In genomic region chr4:15451866-15452765, GRCh38 we compare ENCODE assay signal across 10 cellular contexts. TPM values are rescaled to one million over a fixed set of nuclear protein-coding genes. Genes with fewer than 3 reads are reported as not detected.
DNase-seq lines count a peak whose midpoint lies in the region; ATAC-seq, FAIRE-seq and TF ChIP-seq lines count a peak whose summit lies in the region.
"Had no signal": no experiment of that assay in that cellular context is flagged by ENCODE, and none has a peak within 500 bp of the region (broad histone marks: within the 10 kb centered on the region; RNA-seq: fewer than 3 reads in every experiment).

No MANE protein-coding gene starts in this region.

- no peak overlapping the region for H3K4me3 Mint-ChIP-seq in effector memory CD8-positive, alpha-beta T cell
- H3K4me3 Mint-ChIP-seq: stimulated activated naive CD8-positive, alpha-beta T cell treated with anti-CD3 and anti-CD28 coated beads, Interleukin-15, Interleukin-2, amounts not matched to agents 100 ng/mL and 50 ng/mL, for 24 hours had no signal

- no peaks in the 10 kb centered on the region for H3K27me3 Mint-ChIP-seq in effector memory CD8-positive, alpha-beta T cell
- H3K27me3 Mint-ChIP-seq: stimulated activated naive CD8-positive, alpha-beta T cell treated with anti-CD3 and anti-CD28 coated beads, Interleukin-15, Interleukin-2, amounts not matched to agents 100 ng/mL and 50 ng/mL, for 24 hours had no signal

- peak; percentile 93 for ATAC-seq in foreskin keratinocyte
- ATAC-seq in gastrocnemius medialis: peak; percentile 48 to 60
- no peak for ATAC-seq in HG03045 (IDR thresholded peaks at IDR 0.05; ENCODE audit: unreplicated experiment)
- no peak for ATAC-seq in effector memory CD8-positive, alpha-beta T cell (replicated peaks)

- no peak overlapping the region for H3K27ac ChIP-seq in foreskin keratinocyte
- H3K27ac ChIP-seq in gastrocnemius medialis: peak overlapping the region in 3 of 4 donors; percentile 27 to 60 (median 56)
- peak overlapping the region in 1 of 2 donors; percentile 30 for H3K27ac ChIP-seq in small intestine (ENCODE audit: low read depth in 1 of 2, low read length in 1 of 2)

- peak; percentile 92 for DNase-seq in ELR (ENCODE audit: low read depth)
- DNase-seq in SW 1271 (lab: John Stamatoyannopoulos, UW): peak; percentile 36 to 89
- peak; percentile 89 to 90 for DNase-seq in foreskin keratinocyte
- peak in 1 of 2 donors; percentile 44 for DNase-seq in gastrocnemius medialis
- no peak for DNase-seq in small intestine
- DNase-seq in NCI-H2029 (lab: John Stamatoyannopoulos, UW): no peak
- DNase-seq in effector memory CD8-positive, alpha-beta T cell: no peak

- no peaks in the 10 kb centered on the region for H3K4me1 Mint-ChIP-seq in effector memory CD8-positive, alpha-beta T cell (ENCODE audit: low read depth in 2 of 2)

- no peak overlapping the region for H3K27ac Mint-ChIP-seq in effector memory CD8-positive, alpha-beta T cell
- H3K27ac Mint-ChIP-seq: stimulated activated naive CD8-positive, alpha-beta T cell treated with anti-CD3 and anti-CD28 coated beads, Interleukin-15, Interleukin-2, amounts not matched to agents 100 ng/mL and 50 ng/mL, for 24 hours had no signal

- H3K9me3 ChIP-seq in gastrocnemius medialis (no peaks in the 10 kb centered on the region), small intestine (ENCODE audit: control insufficient read depth, low read depth) (no peaks in the 10 kb centered on the region)

- 47 to 74% (median 71%) methylated on average over 4 of the region's 4 CpGs for WGBS in small intestine, 3 donors

- TF ChIP-seq CTCF in foreskin keratinocyte (conservative IDR thresholded peaks at IDR 0.05) (no peak), gastrocnemius medialis (IDR thresholded peaks at IDR 0.05 in 4 of 5, conservative IDR thresholded peaks at IDR 0.05 in 1 of 5) (no peak)

- TF ChIP-seq POLR2A in gastrocnemius medialis (IDR thresholded peaks at IDR 0.05): no peak

- H3K4me3 ChIP-seq in gastrocnemius medialis: no peak overlapping the region
- no peak overlapping the region for H3K4me3 ChIP-seq in small intestine (ENCODE audit: low read depth in 1 of 2, low read length in 2 of 2)

- no peak for FAIRE-seq in small intestine (lab: Jason Lieb, UNC)

- no peaks in the 10 kb centered on the region for H3K9me3 Mint-ChIP-seq in effector memory CD8-positive, alpha-beta T cell
- H3K9me3 Mint-ChIP-seq: stimulated activated naive CD8-positive, alpha-beta T cell treated with anti-CD3 and anti-CD28 coated beads, Interleukin-15, Interleukin-2, amounts not matched to agents 100 ng/mL and 50 ng/mL, for 24 hours had no signal

- no peaks in the 10 kb centered on the region for H3K36me3 Mint-ChIP-seq in effector memory CD8-positive, alpha-beta T cell (ENCODE audit: insufficient read depth)

- H3K27me3 ChIP-seq in foreskin keratinocyte (no peaks in the 10 kb centered on the region), gastrocnemius medialis (no peaks in the 10 kb centered on the region), small intestine (ENCODE audit: control insufficient read depth in 2 of 2, insufficient read depth in 2 of 2, low read length in 2 of 2) (no peaks in the 10 kb centered on the region)

- intact Hi-C loops in gastrocnemius medialis (cut with DNase I; ENCODE audit: low total_unique reads): loop anchor here (10.0 kb wide), 1 partner anchor 1827 kb away; the partner anchor contains the start of gene BOD1L1

- H3K4me1 ChIP-seq in foreskin keratinocyte (peaks cover 17% of the 10 kb centered on the region), gastrocnemius medialis (peaks cover 11 to 25% of the 10 kb centered on the region in 2 donors), small intestine (ENCODE audit: control insufficient read depth in 2 of 2, insufficient read depth in 1 of 2, low read depth in 1 of 2, low read length in 1 of 2) (peaks cover 0 to 4% of the 10 kb centered on the region in 2 donors)

- in situ Hi-C loops in gastrocnemius medialis (cut with MboI; ENCODE audit: low sequenced_read_pairs in 4 of 4): loop anchor here in 3 of 4 donors (10.0 to 25.0 kb wide), 2 partner anchors 217 to 440 kb away; partner anchors contain the start of gene CPEB2 (in 2 of the 3)

- H3K36me3 ChIP-seq in gastrocnemius medialis (no peaks in the 10 kb centered on the region), small intestine (ENCODE audit: control insufficient read depth in 2 of 2, insufficient read depth in 2 of 2, low read length in 2 of 2) (no peaks in the 10 kb centered on the region)

RNA-seq across cellular contexts. Expression of gene CC2D2A, which starts 17.6 kb away (rescaled TPM):
- total RNA-seq in foreskin keratinocyte: 12.2 and 13.7 TPM in 2 replicates
- polyA plus RNA-seq in foreskin keratinocyte: 11.2 and 14.5 TPM in 2 replicates
- total RNA-seq in gastrocnemius medialis: 1 to 10 TPM; 1.1 to 4.0 (median 2.9) TPM
- 1 to 10 TPM; 1.6 to 6.6 (median 4.5) TPM for polyA plus RNA-seq in small intestine

RNA-seq across cellular contexts. Expression of gene C1QTNF7, which starts 24.3 kb away (rescaled TPM):
- not detected in 2 replicates for total RNA-seq in foreskin keratinocyte
- polyA plus RNA-seq in foreskin keratinocyte: not detected in 2 replicates
- 10 to 100 TPM in 1 of 4 donors, under 1 TPM in 3; 0.29 to 11.6 (median 0.72) TPM for total RNA-seq in gastrocnemius medialis
- 1 to 10 TPM in 1 of 3 donors, under 1 TPM in 1, not detected in 1; 0.54 to 1.8 TPM for polyA plus RNA-seq in small intestine
- total RNA-seq: HT-29 had no signal

Comparison
In these comparisons a context has a peak if more than half of its experiments do, and no peak if none do; other contexts are left out.
1. DNase-seq: peak in ELR (single experiment), SW 1271 (2 of 2) and foreskin keratinocyte (2 of 2); none in small intestine (single experiment), NCI-H2029 (single experiment) and effector memory CD8-positive, alpha-beta T cell (0 of 3).
2. ATAC-seq: peak in foreskin keratinocyte (single experiment) and gastrocnemius medialis (2 of 2); none in HG03045 (single experiment) and effector memory CD8-positive, alpha-beta T cell (single experiment).